28 cellular contexts compared by ENCODE assay signal in the genomic region with DNA sequence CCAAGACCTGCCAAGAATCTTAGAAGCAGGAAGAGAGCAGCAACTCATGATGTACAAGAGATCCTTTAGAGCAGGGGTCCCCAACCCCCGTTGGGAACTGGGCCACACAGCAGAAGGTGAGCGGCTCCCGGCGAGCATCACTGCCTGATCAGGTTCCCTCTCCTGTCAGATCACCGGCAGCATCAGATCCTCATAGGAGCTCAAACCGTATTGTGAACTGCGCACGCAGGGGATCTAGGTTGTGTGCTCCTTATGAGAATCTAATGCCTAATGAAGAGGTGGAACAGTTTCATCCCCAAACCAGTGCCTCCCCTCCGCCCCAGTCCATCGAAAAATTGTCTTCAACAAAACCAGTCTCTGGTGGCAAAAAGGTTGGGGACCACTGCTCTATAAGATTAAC.
"Had no signal": no experiment of that assay in that cellular context is flagged by ENCODE, and none has a peak within 500 bp of the region (broad histone marks: within the 10 kb centered on the region; RNA-seq: fewer than 3 reads in every experiment).

No MANE protein-coding gene starts in this region.

- H3K36me3 Mint-ChIP-seq: stimulated activated effector memory CD8-positive, alpha-beta T cell treated with anti-CD3 and anti-CD28 coated beads, Interleukin-12 subunit alpha, Interleukin-12 subunit beta, amount 100 ng/mL, for 72 hours had no signal

- H3K4me1 ChIP-seq: left ventricle myocardium inferior, pancreas, prostate gland, suprapubic skin, tibial artery, uterus had no signal

- H3K4me1 Mint-ChIP-seq: immature natural killer cell; mesothelial cell of epicardium; stimulated activated effector memory CD8-positive, alpha-beta T cell treated with anti-CD3 and anti-CD28 coated beads, Interleukin-12 subunit alpha, Interleukin-12 subunit beta, amount 100 ng/mL, for 72 hours had no signal

- H3K27me3 ChIP-seq: pancreas, suprapubic skin, tibial artery, uterus had no signal

- H3K36me3 ChIP-seq: pancreas, prostate gland, thoracic aorta, uterus had no signal

- H3K4me3 ChIP-seq: left ventricle myocardium inferior, lung, pancreas, prostate gland, skin epidermis, suprapubic skin, thoracic aorta, tibial artery, uterus had no signal

- H3K27ac Mint-ChIP-seq: immature natural killer cell; mesothelial cell of epicardium; natural killer cell; nephron progenitor cell; stimulated activated effector memory CD8-positive, alpha-beta T cell treated with anti-CD3 and anti-CD28 coated beads, Interleukin-12 subunit alpha, Interleukin-12 subunit beta, amount 100 ng/mL, for 72 hours; stimulated activated naive CD8-positive, alpha-beta T cell treated with anti-CD3 and anti-CD28 coated beads, Interleukin-15, Interleukin-2, amounts not matched to agents 100 ng/mL and 50 ng/mL, for 24 hours; type B pancreatic cell had no signal

- ATAC-seq: natural killer cell; pancreas; right cardiac atrium; sciatic nerve; stimulated activated effector memory CD8-positive, alpha-beta T cell treated with anti-CD3 and anti-CD28 coated beads, Interleukin-12 subunit alpha, Interleukin-12 subunit beta, amount 100 ng/mL, for 72 hours had no signal

- DNase-seq: immature natural killer cell; left ventricle myocardium inferior; mesendoderm; naive B cell; natural killer cell; nephron progenitor cell; nucleus accumbens; pancreas; posterior cingulate gyrus; retina; right cardiac atrium; stimulated activated CD4-positive, alpha-beta T cell treated with anti-CD3 and anti-CD28 coated beads, Interleukin-12 subunit alpha, Interleukin-12 subunit beta, amount 100 ng/mL, for 4 hours; stimulated activated CD4-positive, alpha-beta T cell treated with anti-CD3 and anti-CD28 coated beads, Interleukin-15, amount 100 ng/mL, for 24 hours; stimulated activated CD4-positive, alpha-beta T cell treated with anti-CD3 and anti-CD28 coated beads, Interleukin-2, amount 100 ng/mL, for 24 hours; stimulated activated CD4-positive, alpha-beta T cell treated with anti-CD3 and anti-CD28 coated beads, Interleukin-4, amount 100 ng/mL, for 24 hours; stimulated activated naive CD4-positive, alpha-beta T cell; tibial artery; uterus had no signal

- H3K9me3 Mint-ChIP-seq: natural killer cell; stimulated activated naive CD8-positive, alpha-beta T cell treated with anti-CD3 and anti-CD28 coated beads, Interleukin-15, Interleukin-2, amounts not matched to agents 100 ng/mL and 50 ng/mL, for 24 hours had no signal

- H3K27me3 Mint-ChIP-seq: naive B cell; stimulated activated naive CD8-positive, alpha-beta T cell treated with anti-CD3 and anti-CD28 coated beads, Interleukin-15, Interleukin-2, amounts not matched to agents 100 ng/mL and 50 ng/mL, for 24 hours; type B pancreatic cell had no signal

- H3K4me3 Mint-ChIP-seq: immature natural killer cell; mesothelial cell of epicardium; naive B cell; natural killer cell; nephron progenitor cell; stimulated activated effector memory CD8-positive, alpha-beta T cell treated with anti-CD3 and anti-CD28 coated beads, Interleukin-12 subunit alpha, Interleukin-12 subunit beta, amount 100 ng/mL, for 72 hours; stimulated activated naive CD8-positive, alpha-beta T cell treated with anti-CD3 and anti-CD28 coated beads, Interleukin-15, Interleukin-2, amounts not matched to agents 100 ng/mL and 50 ng/mL, for 24 hours; type B pancreatic cell had no signal

- H3K9me3 ChIP-seq: pancreas, prostate gland, thoracic aorta, uterus had no signal

- H3K27ac ChIP-seq: left ventricle myocardium inferior, pancreas, prostate gland, skin epidermis, suprapubic skin, thoracic aorta, tibial artery, uterus had no signal
